11 cellular contexts compared by ENCODE assay signal in the genomic region with DNA sequence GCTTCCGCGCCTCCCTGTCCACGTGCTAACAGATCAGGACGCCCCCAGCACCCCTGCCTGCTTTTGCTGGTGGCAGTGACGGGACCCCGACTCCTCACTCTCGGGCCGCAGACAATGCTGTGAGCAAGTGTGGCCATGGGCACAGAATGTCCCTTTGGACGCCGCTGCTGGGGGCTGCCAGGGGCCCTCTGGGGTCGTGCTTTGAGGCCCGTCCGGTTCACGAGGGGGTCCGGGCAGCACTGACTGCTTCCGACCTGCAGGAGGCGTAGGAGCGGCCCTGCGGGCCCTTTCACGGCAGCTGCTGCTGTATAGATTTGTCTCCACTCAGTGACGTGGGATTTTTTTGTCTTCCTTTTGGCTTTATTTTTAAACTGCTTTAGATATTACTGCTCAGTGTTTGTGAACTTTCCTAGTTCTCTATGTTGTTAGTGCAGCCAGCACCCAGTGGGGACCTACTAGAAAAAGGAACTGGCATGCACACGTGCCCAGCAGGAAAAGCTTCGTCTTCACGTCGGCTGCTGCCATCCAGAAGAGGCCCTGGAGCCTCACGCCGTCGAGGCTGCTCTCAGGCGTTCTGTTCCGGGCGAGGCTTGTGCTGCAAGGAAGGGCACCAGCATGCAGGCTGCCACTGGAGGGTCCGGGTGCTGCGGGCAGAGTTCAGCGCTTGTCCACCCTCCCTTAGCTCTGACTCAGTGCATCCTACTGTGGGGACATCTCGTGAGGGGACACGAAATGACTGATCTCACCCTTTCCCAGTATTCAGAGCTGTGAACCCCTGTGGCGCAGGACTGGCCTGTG. TPM values are rescaled to one million over a fixed set of nuclear protein-coding genes. Genes with fewer than 3 reads are reported as not detected.
DNase-seq lines count a peak whose midpoint lies in the region; ATAC-seq and TF ChIP-seq lines count a peak whose summit lies in the region.
"Had no signal": no experiment of that assay in that cellular context is flagged by ENCODE, and none has a peak within 500 bp of the region (broad histone marks: within the 10 kb centered on the region; RNA-seq: fewer than 3 reads in every experiment).

No MANE protein-coding gene starts in this region.

- intact Hi-C loops in sciatic nerve (cut with DNase I): no loop called here
- intact Hi-C loops in activated T-helper 1 cell treated with anti-CD3 and anti-CD28 coated beads, Interleukin-12 subunit alpha, Interleukin-12 subunit beta, Interleukin-2, Interleukin-4 antibody, amounts not matched to agents 30 ng/mL and 10 ng/mL and 1 ng/mL, durations not matched to agents 14 hours and 24 hours and 36 hours (cut with micrococcal nuclease): no loop called here

- in situ Hi-C loops in KBM-7 (cut with MboI; ENCODE audit: low pct_unique_long_range_greater_than_20kb, low sequenced_read_pairs): no loop called here

- peaks cover 85% of the 10 kb centered on the region for H3K36me3 ChIP-seq in RWPE2 (ENCODE audit: low read depth)

- no peaks in the 10 kb centered on the region for H3K4me1 ChIP-seq in RWPE2 (ENCODE audit: insufficient read depth, poor library complexity, severe bottlenecking)

- H3K4me3 ChIP-seq in RWPE2 (ENCODE audit: severe bottlenecking) (no peak overlapping the region), fibroblast of the aortic adventitia (ENCODE audit: low read depth, low read length) (no peak overlapping the region)
- H3K4me3 ChIP-seq: hepatocyte had no signal

- H3K36me3 Mint-ChIP-seq in activated T-helper 1 cell treated with anti-CD3 and anti-CD28 coated beads, Interleukin-12 subunit alpha, Interleukin-12 subunit beta, Interleukin-2, Interleukin-4 antibody, amounts not matched to agents 30 ng/mL and 10 ng/mL and 1 ng/mL, durations not matched to agents 14 hours and 24 hours and 36 hours (ENCODE audit: low read depth): peaks cover 37% of the 10 kb centered on the region

- H3K4me3 Mint-ChIP-seq in activated T-helper 1 cell treated with anti-CD3 and anti-CD28 coated beads, Interleukin-12 subunit alpha, Interleukin-12 subunit beta, Interleukin-2, Interleukin-4 antibody, amounts not matched to agents 30 ng/mL and 10 ng/mL and 1 ng/mL, durations not matched to agents 14 hours and 24 hours and 36 hours: no peak overlapping the region

- peaks cover 6% of the 10 kb centered on the region for H3K4me1 Mint-ChIP-seq in activated T-helper 1 cell treated with anti-CD3 and anti-CD28 coated beads, Interleukin-12 subunit alpha, Interleukin-12 subunit beta, Interleukin-2, Interleukin-4 antibody, amounts not matched to agents 30 ng/mL and 10 ng/mL and 1 ng/mL, durations not matched to agents 14 hours and 24 hours and 36 hours (ENCODE audit: low read depth)

- TF ChIP-seq CTCF in RWPE2 (IDR thresholded peaks at IDR 0.05; ENCODE audit: poor library complexity, severe bottlenecking): no peak
- peak; percentile 33 for TF ChIP-seq CTCF in fibroblast of the aortic adventitia (IDR thresholded peaks at IDR 0.05; ENCODE audit: insufficient read depth, low read length)

- ATAC-seq in RWPE2 (ENCODE audit: low read depth): no peak
- peak; percentile 17 for ATAC-seq in sciatic nerve
- no peak for ATAC-seq in HG03571 (IDR thresholded peaks at IDR 0.05; ENCODE audit: unreplicated experiment)

- H3K27ac ChIP-seq in RWPE2 (ENCODE audit: poor library complexity, severe bottlenecking): no peak overlapping the region
- H3K27ac ChIP-seq: hepatocyte had no signal

- H3K27me3 ChIP-seq in RWPE2 (ENCODE audit: insufficient read depth, poor library complexity, severe bottlenecking): no peaks in the 10 kb centered on the region
- H3K27me3 ChIP-seq: hepatocyte had no signal

- H3K9me3 ChIP-seq in RWPE2 (ENCODE audit: severe bottlenecking): no peaks in the 10 kb centered on the region

- H3K27ac Mint-ChIP-seq in activated T-helper 1 cell treated with anti-CD3 and anti-CD28 coated beads, Interleukin-12 subunit alpha, Interleukin-12 subunit beta, Interleukin-2, Interleukin-4 antibody, amounts not matched to agents 30 ng/mL and 10 ng/mL and 1 ng/mL, durations not matched to agents 14 hours and 24 hours and 36 hours: no peak overlapping the region

- DNase-seq in DMS 273 (lab: John Stamatoyannopoulos, UW; ENCODE audit: unreplicated experiment) (peak; percentile 38), DMS 273 treated with DMSO at 0.1 percent for 48 hours (lab: John Stamatoyannopoulos, UW) (no peak), RWPE2 (ENCODE audit: low spot score) (peak; percentile 90), fibroblast of the aortic adventitia (ENCODE audit: low read depth) (no peak), sciatic nerve (ENCODE audit: low spot score) (no peak), KBM-7 (no peak)
- DNase-seq in activated T-helper 1 cell treated with anti-CD3 and anti-CD28 coated beads, Interleukin-12 subunit alpha, Interleukin-12 subunit beta, Interleukin-2, Interleukin-4 antibody, amounts not matched to agents 30 ng/mL and 10 ng/mL and 1 ng/mL, durations not matched to agents 14 hours and 24 hours and 36 hours (ENCODE audit: low spot score): no peak
- DNase-seq: activated CD8-positive, alpha-beta memory T cell treated with anti-CD3 and anti-CD28 coated beads, Interleukin-2, amount 50 U/mL, for 4 hours had no signal

- H3K9me3 Mint-ChIP-seq in activated T-helper 1 cell treated with anti-CD3 and anti-CD28 coated beads, Interleukin-12 subunit alpha, Interleukin-12 subunit beta, Interleukin-2, Interleukin-4 antibody, amounts not matched to agents 30 ng/mL and 10 ng/mL and 1 ng/mL, durations not matched to agents 14 hours and 24 hours and 36 hours: no peaks in the 10 kb centered on the region

- H3K27me3 Mint-ChIP-seq in activated T-helper 1 cell treated with anti-CD3 and anti-CD28 coated beads, Interleukin-12 subunit alpha, Interleukin-12 subunit beta, Interleukin-2, Interleukin-4 antibody, amounts not matched to agents 30 ng/mL and 10 ng/mL and 1 ng/mL, durations not matched to agents 14 hours and 24 hours and 36 hours (ENCODE audit: insufficient read depth): no peaks in the 10 kb centered on the region

RNA-seq across cellular contexts. Expression of a gene that starts 21.7 kb away (rescaled TPM):
- total RNA-seq in fibroblast of the aortic adventitia (ENCODE audit: low replicate concordance) (4.0 and 16.0 TPM in 2 replicates), sciatic nerve (50.8 TPM)
- total RNA-seq in activated T-helper 1 cell treated with anti-CD3 and anti-CD28 coated beads, Interleukin-12 subunit alpha, Interleukin-12 subunit beta, Interleukin-2, Interleukin-4 antibody, amounts not matched to agents 30 ng/mL and 10 ng/mL and 1 ng/mL, durations not matched to agents 14 hours and 24 hours and 36 hours: 48.7 and 49.3 TPM in 2 replicates

RNA-seq across cellular contexts. Expression of a gene that starts 35.3 kb away (rescaled TPM):
- 7.9 and 12.3 TPM in 2 replicates for total RNA-seq in fibroblast of the aortic adventitia (ENCODE audit: low replicate concordance)
- total RNA-seq in sciatic nerve: 13.6 TPM
- total RNA-seq in activated T-helper 1 cell treated with anti-CD3 and anti-CD28 coated beads, Interleukin-12 subunit alpha, Interleukin-12 subunit beta, Interleukin-2, Interleukin-4 antibody, amounts not matched to agents 30 ng/mL and 10 ng/mL and 1 ng/mL, durations not matched to agents 14 hours and 24 hours and 36 hours: 28.0 and 28.3 TPM in 2 replicates

RNA-seq across cellular contexts. Expression of a gene that starts 39.5 kb away (rescaled TPM):
- total RNA-seq in fibroblast of the aortic adventitia (ENCODE audit: low replicate concordance): 30.9 and 33.9 TPM in 2 replicates
- total RNA-seq in sciatic nerve: 30.1 TPM
- 47.5 and 48.2 TPM in 2 replicates for total RNA-seq in activated T-helper 1 cell treated with anti-CD3 and anti-CD28 coated beads, Interleukin-12 subunit alpha, Interleukin-12 subunit beta, Interleukin-2, Interleukin-4 antibody, amounts not matched to agents 30 ng/mL and 10 ng/mL and 1 ng/mL, durations not matched to agents 14 hours and 24 hours and 36 hours

RNA-seq across cellular contexts. Expression of a gene that starts 45.0 kb away (rescaled TPM):
- total RNA-seq in fibroblast of the aortic adventitia (ENCODE audit: low replicate concordance) (0.16 and 2.3 TPM in 2 replicates), sciatic nerve (2.9 TPM)
- total RNA-seq in activated T-helper 1 cell treated with anti-CD3 and anti-CD28 coated beads, Interleukin-12 subunit alpha, Interleukin-12 subunit beta, Interleukin-2, Interleukin-4 antibody, amounts not matched to agents 30 ng/mL and 10 ng/mL and 1 ng/mL, durations not matched to agents 14 hours and 24 hours and 36 hours: 29.4 and 34.9 TPM in 2 replicates
- total RNA-seq: A172 had no signal

RNA-seq across cellular contexts. Expression of a gene that starts 46.5 kb away (rescaled TPM):
- total RNA-seq in fibroblast of the aortic adventitia (ENCODE audit: low replicate concordance) (55.4 and 120 TPM in 2 replicates), sciatic nerve (60.4 TPM)
- 82.3 and 83.6 TPM in 2 replicates for total RNA-seq in activated T-helper 1 cell treated with anti-CD3 and anti-CD28 coated beads, Interleukin-12 subunit alpha, Interleukin-12 subunit beta, Interleukin-2, Interleukin-4 antibody, amounts not matched to agents 30 ng/mL and 10 ng/mL and 1 ng/mL, durations not matched to agents 14 hours and 24 hours and 36 hours

Comparison
In these comparisons a context has a peak if more than half of its experiments do, and no peak if none do; other contexts are left out.
1. DNase-seq: peak in DMS 273 (single experiment) and RWPE2 (single experiment); none in DMS 273 treated with DMSO at 0.1 percent for 48 hours (single experiment), fibroblast of the aortic adventitia (single experiment), sciatic nerve (single experiment), KBM-7 (single experiment) and activated T-helper 1 cell treated with anti-CD3 and anti-CD28 coated beads, Interleukin-12 subunit alpha, Interleukin-12 subunit beta, Interleukin-2, Interleukin-4 antibody, amounts not matched to agents 30 ng/mL and 10 ng/mL and 1 ng/mL, durations not matched to agents 14 hours and 24 hours and 36 hours (single experiment).